ENCODE assay signal across 18 cellular contexts in genomic region chr2:102690012-102690411, GRCh38.
DNase-seq lines count a peak whose midpoint lies in the region; ATAC-seq and TF ChIP-seq lines count a peak whose summit lies in the region.
"Had no signal": no experiment of that assay in that cellular context is flagged by ENCODE, and none has a peak within 500 bp of the region (broad histone marks: within the 10 kb centered on the region; RNA-seq: fewer than 3 reads in every experiment).

No MANE protein-coding gene starts in this region.

- no peaks in the 10 kb centered on the region for H3K27me3 ChIP-seq in OCI-LY3 (ENCODE audit: low read depth, low read length)
- H3K27me3 ChIP-seq in neuronal stem cell (ENCODE audit: control insufficient read depth in 3 of 3, insufficient read depth in 3 of 3, low read depth in 1 of 3, low read length in 3 of 3) = peaks cover 0 to 17% (median 0%) of the 10 kb centered on the region in 3 experiments
- H3K27me3 ChIP-seq: BE2C had no signal

- H3K4me3 ChIP-seq in OCI-LY3 (ENCODE audit: low read length) = no peak overlapping the region
- no peak overlapping the region for H3K4me3 ChIP-seq in neuronal stem cell (ENCODE audit: low read length in 2 of 2)

- no peak overlapping the region for H2BK12ac ChIP-seq in neuronal stem cell (ENCODE audit: low read length)

- no peaks in the 10 kb centered on the region for H3K79me1 ChIP-seq in neuronal stem cell (ENCODE audit: low read depth, low read length)

- H3K4me2 ChIP-seq in OCI-LY3 (ENCODE audit: low read length) (no peak overlapping the region), neuronal stem cell (ENCODE audit: insufficient read depth, low read length, poor library complexity, severe bottlenecking) (no peak overlapping the region)

- no peak overlapping the region for H2BK5ac ChIP-seq in neuronal stem cell (ENCODE audit: low read length)

- H4K20me1 ChIP-seq in OCI-LY3 (ENCODE audit: insufficient read depth, low read length) = no peaks in the 10 kb centered on the region

- peaks cover 6% of the 10 kb centered on the region for H3K4me1 Mint-ChIP-seq in stimulated activated naive CD8-positive, alpha-beta T cell treated with anti-CD3 and anti-CD28 coated beads, Interleukin-15, amount 100 ng/mL, for 72 hours
- H3K4me1 Mint-ChIP-seq: CD4-positive, CD25-positive, alpha-beta regulatory T cell had no signal

- no peak overlapping the region for H3K18ac ChIP-seq in neuronal stem cell (ENCODE audit: low read length)

- no peaks in the 10 kb centered on the region for H3K27me3 Mint-ChIP-seq in stimulated activated naive CD8-positive, alpha-beta T cell treated with anti-CD3 and anti-CD28 coated beads, Interleukin-15, amount 100 ng/mL, for 72 hours

- H3K79me2 ChIP-seq in OCI-LY3 (ENCODE audit: low read length) = no peaks in the 10 kb centered on the region

- H3K4me3 Mint-ChIP-seq in stimulated activated naive CD8-positive, alpha-beta T cell treated with anti-CD3 and anti-CD28 coated beads, Interleukin-15, amount 100 ng/mL, for 72 hours = peak overlapping the region in 1 of 2 donors; percentile 48
- H3K4me3 Mint-ChIP-seq: CD4-positive, CD25-positive, alpha-beta regulatory T cell; HFFc6 had no signal

- no peak overlapping the region for H2BK120ac ChIP-seq in neuronal stem cell (ENCODE audit: low read depth, low read length)

- H2BK15ac ChIP-seq in neuronal stem cell (ENCODE audit: low read length) = no peak overlapping the region

- H3K36me3 ChIP-seq in OCI-LY3 (replicated peaks; ENCODE audit: low read depth, low read length) (no peaks in the 10 kb centered on the region), neuronal stem cell (replicated peaks in 1 of 2; ENCODE audit: control insufficient read depth in 2 of 2, insufficient read depth in 2 of 2, low read length in 2 of 2) (no peaks in the 10 kb centered on the region)
- H3K36me3 ChIP-seq: BE2C had no signal

- no peak overlapping the region for H3K23ac ChIP-seq in neuronal stem cell (ENCODE audit: low read depth, low read length, poor library complexity)

- peak overlapping the region in 1 of 2 donors; percentile 79 for H3K27ac Mint-ChIP-seq in stimulated activated naive CD8-positive, alpha-beta T cell treated with anti-CD3 and anti-CD28 coated beads, Interleukin-15, amount 100 ng/mL, for 72 hours
- H3K27ac Mint-ChIP-seq: HFFc6 had no signal

- H4K8ac ChIP-seq in neuronal stem cell (ENCODE audit: low read depth, low read length) = peak overlapping the region; percentile 19

- H3K27ac ChIP-seq in OCI-LY3 (ENCODE audit: low read length) (no peak overlapping the region), neuronal stem cell (replicated peaks; ENCODE audit: low read length) (no peak overlapping the region)
- H3K27ac ChIP-seq: HL-60 had no signal

- no peak overlapping the region for H3K14ac ChIP-seq in neuronal stem cell (ENCODE audit: low read length)

- WGBS in neuronal stem cell (ENCODE audit: extremely low coverage in 2 of 2, insufficient read length in 2 of 2, insufficient replicate concordance in 1 of 2), 2 donors = no CpG with 5 or more reads among the region's 5 CpGs

- H3K4me1 ChIP-seq in OCI-LY3 (ENCODE audit: low read length) = no peaks in the 10 kb centered on the region
- H3K4me1 ChIP-seq in neuronal stem cell (ENCODE audit: control insufficient read depth in 2 of 2, insufficient read depth in 1 of 2, low read depth in 1 of 2, low read length in 2 of 2) = no peaks in the 10 kb centered on the region
- H3K4me1 ChIP-seq: BE2C had no signal

- no peaks in the 10 kb centered on the region for H3K9me3 Mint-ChIP-seq in stimulated activated naive CD8-positive, alpha-beta T cell treated with anti-CD3 and anti-CD28 coated beads, Interleukin-15, amount 100 ng/mL, for 72 hours
- H3K9me3 Mint-ChIP-seq: CD4-positive, CD25-positive, alpha-beta regulatory T cell; HFFc6 had no signal

- 0 out of 2 replicates have a peak overlapping the region, but pooled peaks have one; percentile 42 for H2AFZ ChIP-seq in OCI-LY3 (ENCODE audit: low read depth, low read length)
- H2AFZ ChIP-seq in neuronal stem cell (ENCODE audit: low read length) = no peak overlapping the region

- H3K4ac ChIP-seq in neuronal stem cell (ENCODE audit: low read length) = no peak overlapping the region

- H4K91ac ChIP-seq in neuronal stem cell (ENCODE audit: low read depth, low read length, poor library complexity) = no peak overlapping the region

- peak; percentile 68 for ATAC-seq in stimulated activated naive CD8-positive, alpha-beta T cell treated with anti-CD3 and anti-CD28 coated beads, Interleukin-15, amount 100 ng/mL, for 72 hours
- no peak for ATAC-seq in stimulated activated naive CD8-positive, alpha-beta T cell treated with anti-CD3 and anti-CD28 coated beads, Interleukin-15, Interleukin-2, amounts not matched to agents 100 U/mL and 50 U/mL, for 24 hours
- ATAC-seq: HCT116 had no signal

- H2AK5ac ChIP-seq in neuronal stem cell (ENCODE audit: low read depth, low read length) = no peak overlapping the region

- no peak overlapping the region for H3K9ac ChIP-seq in OCI-LY3 (ENCODE audit: low read length)
- H3K9ac ChIP-seq in neuronal stem cell (ENCODE audit: low read depth, low read length, poor library complexity) = no peak overlapping the region

- DNase-seq in stimulated activated naive CD8-positive, alpha-beta T cell treated with anti-CD3 and anti-CD28 coated beads, Interleukin-15, amount 100 ng/mL, for 72 hours = no peak
- DNase-seq in stimulated activated naive CD8-positive, alpha-beta T cell treated with anti-CD3 and anti-CD28 coated beads, Interleukin-15, Interleukin-2, amounts not matched to agents 100 U/mL and 50 U/mL, for 24 hours = no peak
- DNase-seq in neuronal stem cell (ENCODE audit: low spot score) (no peak), SW480 (ENCODE audit: low spot score) (no peak), NCI-H526 treated with DMSO at 0.1 percent for 48 hours (lab: John Stamatoyannopoulos, UW) (no peak)
- DNase-seq: BE2C; C1 segment of cervical spinal cord; CD4-positive, CD25-positive, alpha-beta regulatory T cell; DMS153; DMS79; GDM1; GOT3; H7; HFFc6; IMR-90 had no signal

- H3K9me3 ChIP-seq in OCI-LY3 (ENCODE audit: insufficient read depth, low read length) (no peaks in the 10 kb centered on the region), neuronal stem cell (replicated peaks in 1 of 2; ENCODE audit: control insufficient read depth in 2 of 2, insufficient read depth in 1 of 2, low read depth in 1 of 2, low read length in 2 of 2) (no peaks in the 10 kb centered on the region)
- H3K9me3 ChIP-seq: BE2C had no signal

- no peak for TF ChIP-seq CTCF in OCI-LY3 (IDR thresholded peaks at IDR 0.05; ENCODE audit: low read depth, low read length)
